Comparison of ENCODE assay signal across 26 cellular contexts in the genomic region with DNA sequence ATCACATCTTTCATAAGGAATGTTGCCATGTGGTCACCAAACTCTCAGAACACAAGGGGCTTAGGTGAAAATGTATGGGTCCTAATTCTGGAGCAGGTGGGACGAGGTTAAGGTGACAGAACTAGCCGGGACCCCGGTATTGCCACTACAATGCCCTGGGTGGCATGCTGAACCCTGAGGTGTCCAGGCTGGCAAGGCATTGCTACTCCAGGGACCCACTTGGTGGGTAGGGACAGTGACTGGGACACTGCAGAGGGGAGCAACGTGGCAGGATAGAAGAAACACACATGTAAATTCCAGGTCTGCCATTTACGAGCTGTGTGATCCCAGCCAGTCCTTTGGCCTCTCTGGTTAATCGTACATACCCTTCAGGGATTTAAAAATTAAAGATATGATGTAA.
"Had no signal": no experiment of that assay in that cellular context is flagged by ENCODE, and none has a peak within 500 bp of the region (broad histone marks: within the 10 kb centered on the region; RNA-seq: fewer than 3 reads in every experiment).

No MANE protein-coding gene starts in this region.

- H3K4me3 ChIP-seq: adrenal gland, body of pancreas, coronary artery, dorsolateral prefrontal cortex, gastrocnemius medialis, heart left ventricle had no signal

- H3K36me3 ChIP-seq: adrenal gland, gastrocnemius medialis, heart left ventricle had no signal

- H3K27me3 ChIP-seq: adrenal gland, body of pancreas had no signal

- H3K9me3 ChIP-seq: adrenal gland, body of pancreas, gastrocnemius medialis, heart left ventricle had no signal

- H3K4me1 ChIP-seq: adrenal gland, body of pancreas, gastrocnemius medialis, heart left ventricle had no signal

- H3K27ac ChIP-seq: adrenal gland, body of pancreas, coronary artery, dorsolateral prefrontal cortex, gastrocnemius medialis, heart left ventricle had no signal

- ATAC-seq: activated CD4-positive, alpha-beta T cell treated with anti-CD3 and anti-CD28 coated beads for 36 hours; activated naive CD8-positive, alpha-beta T cell treated with anti-CD3 and anti-CD28 coated beads, Interleukin-2, amount 50 U/mL, for 24 hours; body of pancreas; esophagus mucosa; gastrocnemius medialis; heart left ventricle; T-helper 17 cell had no signal

- DNase-seq: activated CD4-positive, alpha-beta memory T cell treated with anti-CD3 and anti-CD28 coated beads for 36 hours; activated CD4-positive, alpha-beta T cell treated with anti-CD3 and anti-CD28 coated beads for 36 hours; activated CD4-positive, alpha-beta T cell treated with anti-CD3 and anti-CD28 coated beads, Interleukin-2, amount 10 ng/mL, durations not matched to agents 24 days and 14 days; activated CD4-positive, CD25-positive, alpha-beta regulatory T cell; activated CD4-positive, CD25-positive, alpha-beta regulatory T cell treated with anti-CD3 and anti-CD28 coated beads, Interleukin-2, amount 50 U/mL, for 72 hours; activated effector memory CD4-positive, alpha-beta T cell treated with anti-CD3 and anti-CD28 coated beads, Interleukin-2, amount 50 U/mL, for 16 hours; activated naive CD4-positive, alpha-beta T cell treated with anti-CD3 and anti-CD28 coated beads for 36 hours; activated naive CD8-positive, alpha-beta T cell treated with anti-CD3 and anti-CD28 coated beads for 36 hours; activated naive CD8-positive, alpha-beta T cell treated with anti-CD3 and anti-CD28 coated beads, Interleukin-2, amount 50 U/mL, for 24 hours; activated T-cell treated with anti-CD3 and anti-CD28 coated beads, Interleukin-2, amount 50 U/mL, for 1 hour; activated T-cell treated with anti-CD3 and anti-CD28 coated beads, Interleukin-2, amount 50 U/mL, for 48 hours; amygdala; aorta; body of pancreas; central memory CD4-positive, alpha-beta T cell; dorsolateral prefrontal cortex; effector memory CD4-positive, alpha-beta T cell; foreskin fibroblast; gastrocnemius medialis; glutamatergic neuron; heart left ventricle; T-helper 1 cell; T-helper 17 cell had no signal
